Comparison of ENCODE assay signal across 37 cellular contexts in the genomic region with DNA sequence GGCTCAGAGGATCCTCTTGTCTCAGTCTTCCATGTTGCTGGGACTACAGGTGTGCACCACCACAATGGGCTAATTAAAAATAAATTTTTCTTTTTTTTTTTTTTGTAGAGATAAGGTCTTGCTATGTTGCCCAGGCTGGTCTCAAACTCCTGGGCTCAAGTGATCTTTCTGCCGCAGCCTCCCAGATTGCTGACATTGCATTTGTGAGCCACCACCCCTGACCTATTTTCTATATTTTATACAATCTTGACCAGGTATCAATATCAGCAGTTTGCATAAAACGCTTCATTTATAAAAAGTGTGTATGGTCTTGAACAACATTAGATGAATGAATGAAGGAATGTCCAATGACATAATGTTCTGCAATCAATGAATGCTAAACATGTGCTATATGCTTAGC. TPM values are rescaled to one million over a fixed set of nuclear protein-coding genes. Genes with fewer than 3 reads are reported as not detected.
"Had no signal": no experiment of that assay in that cellular context is flagged by ENCODE, and none has a peak within 500 bp of the region (broad histone marks: within the 10 kb centered on the region; RNA-seq: fewer than 3 reads in every experiment).

No MANE protein-coding gene starts in this region.

- H3K4me1 ChIP-seq: adrenal gland, body of pancreas, breast epithelium had no signal

- ATAC-seq: activated CD8-positive, alpha-beta T cell treated with anti-CD3 and anti-CD28 coated beads for 36 hours; activated naive CD4-positive, alpha-beta T cell treated with anti-CD3 and anti-CD28 coated beads, Interleukin-2, amount 50 U/mL, for 72 hours; activated T-cell treated with anti-CD3 and anti-CD28 coated beads, Interleukin-2, amount 50 U/mL, for 4 hours; activated T-cell treated with anti-CD3 and anti-CD28 coated beads, Interleukin-2, amount 50 U/mL, for 72 hours; activated T-helper 17 cell treated with anti-CD3 and anti-CD28 coated beads, Interleukin-2, amount 50 U/mL, for 72 hours; body of pancreas; T-helper 17 cell had no signal

- H3K27me3 ChIP-seq: adrenal gland, body of pancreas, brain microvascular endothelial cell, breast epithelium had no signal

- H3K9me3 ChIP-seq: adrenal gland, body of pancreas, breast epithelium had no signal

- H3K4me3 ChIP-seq: adrenal gland, body of pancreas, breast epithelium had no signal

- FAIRE-seq: astrocyte, TTC549 had no signal

- H3K36me3 ChIP-seq: adrenal gland, brain microvascular endothelial cell, breast epithelium had no signal

- H3K27ac ChIP-seq: adrenal gland, body of pancreas, brain microvascular endothelial cell, breast epithelium, VCaP had no signal

- DNase-seq: activated B cell treated with CpG ODN at 0.5 μM for 24 hours; activated CD4-positive, alpha-beta memory T cell treated with anti-CD3 and anti-CD28 coated beads for 36 hours; activated CD4-positive, alpha-beta T cell treated with anti-CD3 and anti-CD28 coated beads for 4 hours; activated CD4-positive, alpha-beta T cell treated with anti-CD3 and anti-CD28 coated beads, Interleukin-2, amount 10 ng/mL, durations not matched to agents 24 days and 14 days; activated CD4-positive, alpha-beta T cell treated with anti-CD3 and anti-CD28 coated beads, Interleukin-2, amount 50 U/mL, for 1 hour; activated CD4-positive, alpha-beta T cell treated with anti-CD3 and anti-CD28 coated beads, Interleukin-2, amount 50 U/mL, for 4 hours; activated CD4-positive, CD25-positive, alpha-beta regulatory T cell treated with anti-CD3 and anti-CD28 coated beads, Interleukin-2, amount 50 U/mL, for 72 hours; activated CD8-positive, alpha-beta memory T cell treated with anti-CD3 and anti-CD28 coated beads, Interleukin-2, amount 50 U/mL, for 4 hours; activated CD8-positive, alpha-beta T cell treated with anti-CD3 and anti-CD28 coated beads for 36 hours; activated effector memory CD4-positive, alpha-beta T cell treated with anti-CD3 and anti-CD28 coated beads, Interleukin-2, amount 50 U/mL, for 16 hours; activated gamma-delta T cell treated with Interleukin-2 at 50 U/mL for 16 hours; activated naive CD4-positive, alpha-beta T cell; activated naive CD4-positive, alpha-beta T cell treated with anti-CD3 and anti-CD28 coated beads for 36 hours; activated naive CD4-positive, alpha-beta T cell treated with anti-CD3 and anti-CD28 coated beads, Interleukin-2, amount 50 U/mL, for 16 hours; activated naive CD8-positive, alpha-beta T cell treated with anti-CD3 and anti-CD28 coated beads for 36 hours; activated T-cell treated with anti-CD3 and anti-CD28 coated beads for 4 hours; activated T-cell treated with anti-CD3 and anti-CD28 coated beads, Interleukin-2, amount 50 U/mL, for 1 hour; activated T-cell treated with anti-CD3 and anti-CD28 coated beads, Interleukin-2, amount 50 U/mL, for 4 hours; activated T-cell treated with anti-CD3 and anti-CD28 coated beads, Interleukin-2, amount 50 U/mL, for 72 hours; adrenal gland; amniotic stem cell; aorta; body of pancreas; brain microvascular endothelial cell; central memory CD4-positive, alpha-beta T cell; T-helper 17 cell had no signal

RNA-seq across cellular contexts. Expression of a gene that starts 32.5 kb away (rescaled TPM):
- total RNA-seq: activated B cell treated with CpG ODN at 0.5 μM for 24 hours; activated CD4-positive, alpha-beta memory T cell treated with anti-CD3 and anti-CD28 coated beads for 36 hours; activated CD4-positive, alpha-beta T cell treated with anti-CD3 and anti-CD28 coated beads, Interleukin-2, amount 10 ng/mL, durations not matched to agents 24 days and 14 days; activated CD8-positive, alpha-beta memory T cell treated with anti-CD3 and anti-CD28 coated beads for 36 hours; activated CD8-positive, alpha-beta T cell treated with anti-CD3 and anti-CD28 coated beads for 36 hours; activated naive CD4-positive, alpha-beta T cell treated with anti-CD3 and anti-CD28 coated beads for 36 hours; activated naive CD4-positive, alpha-beta T cell treated with anti-CD3 and anti-CD28 coated beads, Interleukin-2, amount 50 U/mL, for 72 hours; activated naive CD8-positive, alpha-beta T cell treated with anti-CD3 and anti-CD28 coated beads for 36 hours; activated T-cell treated with anti-CD3 and anti-CD28 coated beads, Interleukin-2, amount 50 U/mL, for 4 hours; activated T-cell treated with anti-CD3 and anti-CD28 coated beads, Interleukin-2, amount 50 U/mL, for 72 hours; activated T-helper 1 cell treated with anti-CD3 and anti-CD28 coated beads, Interleukin-12 subunit alpha, Interleukin-12 subunit beta, Interleukin-2, Interleukin-4 antibody, amounts not matched to agents 30 ng/mL and 10 ng/mL and 1 ng/mL, durations not matched to agents 14 hours and 24 hours and 36 hours; activated T-helper 17 cell treated with anti-CD3 and anti-CD28 coated beads, Interleukin-2, amount 50 U/mL, for 72 hours; adrenal gland; aorta; astrocyte; body of pancreas; breast epithelium; cardiac septum; cerebellum; T-helper 17 cell; T-helper 2 cell treated with Interferon-gamma antibody and Interleukin-4, amounts not matched to agents 100 ng/mL and 5 ng/mL, for 36 hours had no signal
- polyA plus RNA-seq: adrenal gland, aorta had no signal
